29 cellular contexts compared by ENCODE assay signal in the genomic region with DNA sequence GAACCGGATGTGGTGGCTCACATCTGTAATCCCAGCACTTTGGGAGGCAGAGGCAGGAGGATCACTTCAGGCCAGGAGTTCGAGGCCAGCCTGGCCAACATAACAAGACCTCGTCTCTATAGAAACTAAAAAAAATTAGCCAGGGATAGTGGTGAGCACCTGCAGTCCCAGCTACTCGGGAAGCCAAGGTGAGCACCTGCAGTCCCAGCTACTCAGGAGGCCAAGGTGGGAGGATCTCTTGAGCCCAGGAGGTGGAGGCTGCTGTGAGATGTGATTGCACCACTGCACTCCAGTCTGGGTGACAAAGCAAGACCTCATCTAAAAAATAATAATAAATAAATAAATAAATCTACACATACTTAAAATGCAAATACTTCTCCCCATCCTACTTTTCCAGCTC.
"Had no signal": no experiment of that assay in that cellular context is flagged by ENCODE, and none has a peak within 500 bp of the region (broad histone marks: within the 10 kb centered on the region; RNA-seq: fewer than 3 reads in every experiment).

No MANE protein-coding gene starts in this region.

- DNase-seq: stimulated activated CD4-positive, alpha-beta T cell treated with anti-CD3 and anti-CD28 coated beads, Interleukin-2, amount 100 ng/mL, for 48 hours; stimulated activated CD4-positive, alpha-beta T cell treated with anti-CD3 and anti-CD28 coated beads, Interleukin-4, amount 100 ng/mL, for 1 hour; stimulated activated CD4-positive, alpha-beta T cell treated with anti-CD3 and anti-CD28 coated beads, Interleukin-4, amount 100 ng/mL, for 24 hours; stimulated activated CD4-positive, alpha-beta T cell treated with anti-CD3 and anti-CD28 coated beads, Interleukin-4, amount 100 ng/mL, for 4 hours; stimulated activated CD8-positive, alpha-beta memory T cell treated with anti-CD3 and anti-CD28 coated beads, Interleukin-4, amount 100 ng/mL, for 48 hours; stimulated activated naive B cell treated with anti-CD40 and anti-IgM and Interleukin-4, amounts not matched to agents 10 μg/mL and 1 μg/mL and 100 μg/mL, for 72 hours; stimulated activated naive CD4-positive, alpha-beta T cell; stimulated activated naive CD4-positive, alpha-beta T cell treated with Interleukin-2 at 50 U/mL for 16 hours; stimulated activated naive CD8-positive, alpha-beta T cell treated with anti-CD3 and anti-CD28 coated beads, Interleukin-15, amount 100 ng/mL, for 72 hours; stimulated activated naive CD8-positive, alpha-beta T cell treated with anti-CD3 and anti-CD28 coated beads, Interleukin-15, Interleukin-2, amounts not matched to agents 100 U/mL and 50 U/mL, for 24 hours; stomach; substantia nigra; testis; thyroid gland; tibial artery; transverse colon; trophoblast cell; upper lobe of left lung; upper lobe of right lung; uterus had no signal

- H3K27ac ChIP-seq: stomach, suprapubic skin, testis, thoracic aorta, thyroid gland, tibial artery, tibial nerve, upper lobe of left lung, upper lobe of right lung, uterus, vagina had no signal

- H3K9me3 Mint-ChIP-seq: stimulated activated effector memory CD8-positive, alpha-beta T cell treated with anti-CD3 and anti-CD28 coated beads, Interleukin-12 subunit alpha, Interleukin-12 subunit beta, amount 100 ng/mL, for 72 hours; stimulated activated memory B cell treated with anti-CD40 and anti-IgM and Interleukin-4, amounts not matched to agents 10 μg/mL and 1 μg/mL and 100 μg/mL, for 72 hours; stimulated activated naive B cell treated with anti-CD40 and anti-IgM and Interleukin-4, amounts not matched to agents 10 μg/mL and 1 μg/mL and 100 μg/mL, for 72 hours; stimulated activated naive CD8-positive, alpha-beta T cell treated with anti-CD3 and anti-CD28 coated beads, Interleukin-15, amount 100 ng/mL, for 72 hours; stimulated activated naive CD8-positive, alpha-beta T cell treated with anti-CD3 and anti-CD28 coated beads, Interleukin-15, Interleukin-2, amounts not matched to agents 100 ng/mL and 50 ng/mL, for 24 hours; type B pancreatic cell had no signal

- ATAC-seq: stimulated activated effector memory CD8-positive, alpha-beta T cell treated with anti-CD3 and anti-CD28 coated beads, Interleukin-12 subunit alpha, Interleukin-12 subunit beta, amount 100 ng/mL, for 72 hours; stimulated activated memory B cell treated with anti-CD40 and anti-IgM and Interleukin-4, amounts not matched to agents 10 μg/mL and 1 μg/mL and 100 μg/mL, for 72 hours; stimulated activated naive B cell treated with anti-CD40 and anti-IgM and Interleukin-4, amounts not matched to agents 10 μg/mL and 1 μg/mL and 100 μg/mL, for 72 hours; stimulated activated naive CD8-positive, alpha-beta T cell treated with anti-CD3 and anti-CD28 coated beads, Interleukin-15, amount 100 ng/mL, for 72 hours; stimulated activated naive CD8-positive, alpha-beta T cell treated with anti-CD3 and anti-CD28 coated beads, Interleukin-15, Interleukin-2, amounts not matched to agents 100 U/mL and 50 U/mL, for 24 hours; upper lobe of right lung had no signal

- H3K4me3 Mint-ChIP-seq: stimulated activated effector memory CD8-positive, alpha-beta T cell treated with anti-CD3 and anti-CD28 coated beads, Interleukin-12 subunit alpha, Interleukin-12 subunit beta, amount 100 ng/mL, for 72 hours; stimulated activated memory B cell treated with anti-CD40 and anti-IgM and Interleukin-4, amounts not matched to agents 10 μg/mL and 1 μg/mL and 100 μg/mL, for 72 hours; stimulated activated naive B cell treated with anti-CD40 and anti-IgM and Interleukin-4, amounts not matched to agents 10 μg/mL and 1 μg/mL and 100 μg/mL, for 72 hours; stimulated activated naive CD8-positive, alpha-beta T cell treated with anti-CD3 and anti-CD28 coated beads, Interleukin-15, amount 100 ng/mL, for 72 hours; stimulated activated naive CD8-positive, alpha-beta T cell treated with anti-CD3 and anti-CD28 coated beads, Interleukin-15, Interleukin-2, amounts not matched to agents 100 ng/mL and 50 ng/mL, for 24 hours; type B pancreatic cell had no signal

- H3K4me1 Mint-ChIP-seq: stimulated activated effector memory CD8-positive, alpha-beta T cell treated with anti-CD3 and anti-CD28 coated beads, Interleukin-12 subunit alpha, Interleukin-12 subunit beta, amount 100 ng/mL, for 72 hours; stimulated activated memory B cell treated with anti-CD40 and anti-IgM and Interleukin-4, amounts not matched to agents 10 μg/mL and 1 μg/mL and 100 μg/mL, for 72 hours; stimulated activated naive B cell treated with anti-CD40 and anti-IgM and Interleukin-4, amounts not matched to agents 10 μg/mL and 1 μg/mL and 100 μg/mL, for 72 hours; stimulated activated naive CD8-positive, alpha-beta T cell treated with anti-CD3 and anti-CD28 coated beads, Interleukin-15, amount 100 ng/mL, for 72 hours had no signal

- H3K27me3 ChIP-seq: testis, thyroid gland, transverse colon, upper lobe of left lung, uterus, vagina had no signal

- H3K9me3 ChIP-seq: stomach, suprapubic skin, testis, thoracic aorta, thyroid gland, tibial artery, tibial nerve, transverse colon, upper lobe of left lung, upper lobe of right lung, uterus, vagina had no signal

- H3K36me3 Mint-ChIP-seq: stimulated activated effector memory CD8-positive, alpha-beta T cell treated with anti-CD3 and anti-CD28 coated beads, Interleukin-12 subunit alpha, Interleukin-12 subunit beta, amount 100 ng/mL, for 72 hours; stimulated activated memory B cell treated with anti-CD40 and anti-IgM and Interleukin-4, amounts not matched to agents 10 μg/mL and 1 μg/mL and 100 μg/mL, for 72 hours; stimulated activated naive B cell treated with anti-CD40 and anti-IgM and Interleukin-4, amounts not matched to agents 10 μg/mL and 1 μg/mL and 100 μg/mL, for 72 hours; type B pancreatic cell had no signal

- H3K4me1 ChIP-seq: stomach, suprapubic skin, thyroid gland, tibial artery, tibial nerve, transverse colon, upper lobe of left lung, upper lobe of right lung, uterus, vagina had no signal

- H3K27ac Mint-ChIP-seq: stimulated activated effector memory CD8-positive, alpha-beta T cell treated with anti-CD3 and anti-CD28 coated beads, Interleukin-12 subunit alpha, Interleukin-12 subunit beta, amount 100 ng/mL, for 72 hours; stimulated activated memory B cell treated with anti-CD40 and anti-IgM and Interleukin-4, amounts not matched to agents 10 μg/mL and 1 μg/mL and 100 μg/mL, for 72 hours; stimulated activated naive B cell treated with anti-CD40 and anti-IgM and Interleukin-4, amounts not matched to agents 10 μg/mL and 1 μg/mL and 100 μg/mL, for 72 hours; stimulated activated naive CD8-positive, alpha-beta T cell treated with anti-CD3 and anti-CD28 coated beads, Interleukin-15, amount 100 ng/mL, for 72 hours; stimulated activated naive CD8-positive, alpha-beta T cell treated with anti-CD3 and anti-CD28 coated beads, Interleukin-15, Interleukin-2, amounts not matched to agents 100 ng/mL and 50 ng/mL, for 24 hours; type B pancreatic cell had no signal

- H3K36me3 ChIP-seq: suprapubic skin, thoracic aorta, thyroid gland, tibial artery, tibial nerve, upper lobe of left lung, upper lobe of right lung, uterus, vagina had no signal

- H3K4me3 ChIP-seq: stomach, suprapubic skin, testis, thoracic aorta, thyroid gland, tibial artery, tibial nerve, transverse colon, upper lobe of left lung, upper lobe of right lung, uterus, vagina had no signal

- FAIRE-seq: urothelium cell line had no signal
